18 cellular contexts compared by ENCODE assay signal in genomic region chr22:40583058-40583741, GRCh38. TPM values are rescaled to one million over a fixed set of nuclear protein-coding genes. Genes with fewer than 3 reads are reported as not detected.
DNase-seq lines count a peak whose midpoint lies in the region; ATAC-seq and TF ChIP-seq lines count a peak whose summit lies in the region.
"Had no signal": no experiment of that assay in that cellular context is flagged by ENCODE, and none has a peak within 500 bp of the region (broad histone marks: within the 10 kb centered on the region; RNA-seq: fewer than 3 reads in every experiment).

No MANE protein-coding gene starts in this region.

- CTCF ChIA-PET in activated CD8-positive, alpha-beta T cell treated with anti-CD3 and anti-CD28 coated beads for 36 hours (lab: Charles Lee) = interaction anchor here (0.6 to 2.4 kb wide), 11 partner anchors 11 to 146 kb away, joined by 3 to 7 read pairs (median 3); no protein-coding TSS in a partner anchor
- CTCF ChIA-PET in activated CD8-positive, alpha-beta T cell treated with anti-CD3 and anti-CD28 coated beads, Interleukin-2, amount 10 ng/mL, durations not matched to agents 7 days and 5 days (lab: Charles Lee) = interaction anchor here (0.8 to 4.5 kb wide), 7 partner anchors 15 to 147 kb away, joined by 3 to 21 read pairs (median 5); partner anchors contain the start of gene MRTFA

- H3K27me3 Mint-ChIP-seq in activated CD8-positive, alpha-beta T cell treated with anti-CD3 and anti-CD28 coated beads for 36 hours = no peaks in the 10 kb centered on the region
- H3K27me3 Mint-ChIP-seq in activated CD8-positive, alpha-beta T cell treated with anti-CD3 and anti-CD28 coated beads, Interleukin-2, amount 10 ng/mL, durations not matched to agents 7 days and 5 days (ENCODE audit: low read depth) = no peaks in the 10 kb centered on the region
- H3K27me3 Mint-ChIP-seq in T-helper 17 cell (no peaks in the 10 kb centered on the region), neural crest cell (ENCODE audit: low read depth) (no peaks in the 10 kb centered on the region)
- H3K27me3 Mint-ChIP-seq: CD4-positive, alpha-beta memory T cell had no signal

- POLR2A ChIA-PET in activated CD8-positive, alpha-beta T cell treated with anti-CD3 and anti-CD28 coated beads for 36 hours (lab: Charles Lee) = interaction anchor here (0.7 to 0.9 kb wide), 4 partner anchors 8 to 51 kb away, joined by 3 read pairs; no protein-coding TSS in a partner anchor
- POLR2A ChIA-PET in activated CD8-positive, alpha-beta T cell treated with anti-CD3 and anti-CD28 coated beads, Interleukin-2, amount 10 ng/mL, durations not matched to agents 7 days and 5 days (lab: Charles Lee) = interaction anchor here (0.8 to 1.7 kb wide), 4 partner anchors 49 to 100 kb away, joined by 3 to 4 read pairs (median 4); no protein-coding TSS in a partner anchor

- peak; percentile 73 for ATAC-seq in activated CD8-positive, alpha-beta T cell treated with anti-CD3 and anti-CD28 coated beads for 36 hours
- ATAC-seq in activated CD8-positive, alpha-beta T cell treated with anti-CD3 and anti-CD28 coated beads, Interleukin-2, amount 10 ng/mL, durations not matched to agents 7 days and 5 days = no peak
- ATAC-seq in T-helper 17 cell (no peak), GM21526 (IDR thresholded peaks at IDR 0.05; ENCODE audit: low FRiP score, unreplicated experiment) (no peak)
- ATAC-seq: gastroesophageal sphincter, lower lobe of right lung had no signal

- no peak for TF ChIP-seq CTCF in activated CD8-positive, alpha-beta T cell treated with anti-CD3 and anti-CD28 coated beads for 36 hours (IDR thresholded peaks at IDR 0.05)
- TF ChIP-seq CTCF in GM20000 (IDR thresholded peaks at IDR 0.05; ENCODE audit: extremely low read depth, missing control alignments) (no peak), neural crest cell (conservative IDR thresholded peaks at IDR 0.05) (no peak)

- H3K9me3 ChIP-seq in T-helper 17 cell (ENCODE audit: control insufficient read depth, low read length, poor library complexity, severe bottlenecking) = no peaks in the 10 kb centered on the region
- H3K9me3 ChIP-seq: gastroesophageal sphincter, lower lobe of right lung, SJCRH30, suprapubic skin had no signal

- peak; percentile 12 for DNase-seq in activated CD8-positive, alpha-beta T cell treated with anti-CD3 and anti-CD28 coated beads for 36 hours
- no peak for DNase-seq in activated CD8-positive, alpha-beta T cell treated with anti-CD3 and anti-CD28 coated beads, Interleukin-2, amount 10 ng/mL, durations not matched to agents 7 days and 5 days
- DNase-seq in GM20000 (ENCODE audit: low spot score) (peak; percentile 48), T-helper 17 cell (no peak), neural crest cell (ENCODE audit: low read depth, low spot score) (no peak), hippocampal formation (lab: John Stamatoyannopoulos, UW) (no peak), iPS-NIHi7 (ENCODE audit: extremely low spot score) (no peak)
- DNase-seq: CD4-positive, alpha-beta memory T cell; GOT3; lower lobe of right lung; MV-4-11; NCI-H2171; nephron progenitor cell; SJCRH30; stimulated activated CD4-positive, alpha-beta T cell treated with anti-CD3 and anti-CD28 coated beads, Interleukin-15, amount 100 ng/mL, for 24 hours had no signal

- intact Hi-C loops in activated CD8-positive, alpha-beta T cell treated with anti-CD3 and anti-CD28 coated beads for 36 hours (cut with micrococcal nuclease) = no loop called here

- H3K4me3 Mint-ChIP-seq in activated CD8-positive, alpha-beta T cell treated with anti-CD3 and anti-CD28 coated beads for 36 hours = no peak overlapping the region
- H3K4me3 Mint-ChIP-seq in activated CD8-positive, alpha-beta T cell treated with anti-CD3 and anti-CD28 coated beads, Interleukin-2, amount 10 ng/mL, durations not matched to agents 7 days and 5 days = no peak overlapping the region
- H3K4me3 Mint-ChIP-seq in T-helper 17 cell = no peak overlapping the region
- no peak overlapping the region for H3K4me3 Mint-ChIP-seq in neural crest cell
- H3K4me3 Mint-ChIP-seq: CD4-positive, alpha-beta memory T cell; nephron progenitor cell had no signal

- no peaks in the 10 kb centered on the region for H3K9me3 Mint-ChIP-seq in activated CD8-positive, alpha-beta T cell treated with anti-CD3 and anti-CD28 coated beads for 36 hours
- no peaks in the 10 kb centered on the region for H3K9me3 Mint-ChIP-seq in activated CD8-positive, alpha-beta T cell treated with anti-CD3 and anti-CD28 coated beads, Interleukin-2, amount 10 ng/mL, durations not matched to agents 7 days and 5 days (ENCODE audit: insufficient read depth)
- peaks cover 2% of the 10 kb centered on the region for H3K9me3 Mint-ChIP-seq in neural crest cell

- H3K4me1 Mint-ChIP-seq in activated CD8-positive, alpha-beta T cell treated with anti-CD3 and anti-CD28 coated beads for 36 hours (ENCODE audit: low read depth) = peaks cover 35% of the 10 kb centered on the region
- H3K4me1 Mint-ChIP-seq in activated CD8-positive, alpha-beta T cell treated with anti-CD3 and anti-CD28 coated beads, Interleukin-2, amount 10 ng/mL, durations not matched to agents 7 days and 5 days (ENCODE audit: low read depth) = peaks cover 19% of the 10 kb centered on the region
- peaks cover 21% of the 10 kb centered on the region for H3K4me1 Mint-ChIP-seq in T-helper 17 cell
- no peaks in the 10 kb centered on the region for H3K4me1 Mint-ChIP-seq in neural crest cell

- H3K36me3 Mint-ChIP-seq in activated CD8-positive, alpha-beta T cell treated with anti-CD3 and anti-CD28 coated beads for 36 hours (ENCODE audit: low read depth) = peaks cover 21% of the 10 kb centered on the region
- peaks cover 16% of the 10 kb centered on the region for H3K36me3 Mint-ChIP-seq in activated CD8-positive, alpha-beta T cell treated with anti-CD3 and anti-CD28 coated beads, Interleukin-2, amount 10 ng/mL, durations not matched to agents 7 days and 5 days (ENCODE audit: low read depth)
- H3K36me3 Mint-ChIP-seq in T-helper 17 cell (ENCODE audit: low read depth) (peaks cover 5% of the 10 kb centered on the region), neural crest cell (ENCODE audit: low read depth) (peaks cover 17% of the 10 kb centered on the region)

- peak overlapping the region; percentile 77 for H3K27ac Mint-ChIP-seq in activated CD8-positive, alpha-beta T cell treated with anti-CD3 and anti-CD28 coated beads for 36 hours
- H3K27ac Mint-ChIP-seq in activated CD8-positive, alpha-beta T cell treated with anti-CD3 and anti-CD28 coated beads, Interleukin-2, amount 10 ng/mL, durations not matched to agents 7 days and 5 days = no peak overlapping the region
- peak overlapping the region; percentile 1 for H3K27ac Mint-ChIP-seq in T-helper 17 cell
- H3K27ac Mint-ChIP-seq in neural crest cell (ENCODE audit: unreplicated experiment) = peak overlapping the region; percentile 8
- H3K27ac Mint-ChIP-seq: nephron progenitor cell had no signal

RNA-seq across cellular contexts. Expression of gene MRTFA, which starts 53.3 kb away (rescaled TPM):
- total RNA-seq in activated CD8-positive, alpha-beta T cell treated with anti-CD3 and anti-CD28 coated beads for 36 hours = 10 to 100 TPM; 37.4 to 40.0 TPM
- total RNA-seq in activated CD8-positive, alpha-beta T cell treated with anti-CD3 and anti-CD28 coated beads, Interleukin-2, amount 10 ng/mL, durations not matched to agents 7 days and 5 days = 10 to 100 TPM; 65.0 to 65.1 TPM
- total RNA-seq in T-helper 17 cell (10 to 100 TPM; 70.1 to 71.5 TPM), neural crest cell (45.0 and 52.8 TPM in 2 replicates)

Comparison
In these comparisons a context has a peak if more than half of its experiments do, and no peak if none do; other contexts are left out.
1. DNase-seq: peak in activated CD8-positive, alpha-beta T cell treated with anti-CD3 and anti-CD28 coated beads for 36 hours (single experiment) and GM20000 (single experiment); none in activated CD8-positive, alpha-beta T cell treated with anti-CD3 and anti-CD28 coated beads, Interleukin-2, amount 10 ng/mL, durations not matched to agents 7 days and 5 days (single experiment), T-helper 17 cell (0 of 3), neural crest cell (single experiment), hippocampal formation (0 of 2) and iPS-NIHi7 (single experiment).